In the genomic region with DNA sequence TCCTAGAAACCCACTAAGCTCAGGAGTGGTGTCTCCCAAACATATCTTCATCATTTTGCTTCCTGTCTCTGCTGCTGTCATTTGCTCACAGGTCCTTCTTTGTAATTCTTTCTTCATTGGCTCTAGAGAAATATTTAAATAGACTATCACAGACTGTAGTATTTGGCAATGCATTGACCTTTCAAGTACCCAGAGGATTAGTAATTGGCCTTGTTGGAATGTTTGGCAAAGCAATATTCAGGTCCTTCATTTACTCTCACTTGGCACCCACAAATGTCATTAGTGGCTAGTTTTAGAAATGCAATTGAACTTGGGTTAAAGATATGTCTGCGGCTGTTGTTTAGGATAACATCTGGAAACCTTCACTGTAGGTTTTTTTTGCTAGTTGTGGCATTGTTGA, we compare ENCODE assay signal across 29 cellular contexts. TPM values are rescaled to one million over a fixed set of nuclear protein-coding genes. Genes with fewer than 3 reads are reported as not detected.
DNase-seq lines count a peak whose midpoint lies in the region; ATAC-seq, FAIRE-seq and TF ChIP-seq lines count a peak whose summit lies in the region.
"Had no signal": no experiment of that assay in that cellular context is flagged by ENCODE, and none has a peak within 500 bp of the region (broad histone marks: within the 10 kb centered on the region; RNA-seq: fewer than 3 reads in every experiment).

No MANE protein-coding gene starts in this region.

- H3K27me3 Mint-ChIP-seq in endothelial cell (ENCODE audit: unreplicated experiment), result no peaks in the 10 kb centered on the region

- H3K4me3 ChIP-seq in right atrium auricular region (no peak overlapping the region), HUES64 (ENCODE audit: low read length) (0 out of 2 replicates have a peak overlapping the region, but pooled peaks have one; percentile 2)
- H3K4me3 ChIP-seq: BLaER1, GM12878 had no signal

- H3K4me3 Mint-ChIP-seq in endothelial cell (ENCODE audit: unreplicated experiment), result no peak overlapping the region
- H3K4me3 Mint-ChIP-seq: CD14-positive monocyte; CD4-positive, alpha-beta memory T cell; CD4-positive, CD25-positive, alpha-beta regulatory T cell; CD8-positive, alpha-beta memory T cell had no signal

- peak; percentile 77 for ATAC-seq in Right ventricle myocardium superior (ENCODE audit: poor library complexity)
- ATAC-seq: GM12878 had no signal

- FAIRE-seq in GM12892 (lab: Jason Lieb, UNC), result peak; percentile 57
- FAIRE-seq: GM12878, GM19239 had no signal

- H3K9me3 Mint-ChIP-seq in endothelial cell (ENCODE audit: unreplicated experiment), result peaks cover 22% of the 10 kb centered on the region

- no peaks in the 10 kb centered on the region for H3K27me3 ChIP-seq in right atrium auricular region
- no peaks in the 10 kb centered on the region for H3K27me3 ChIP-seq in HUES64 (ENCODE audit: insufficient read depth, low read length)
- H3K27me3 ChIP-seq: BE2C, BLaER1 had no signal

- intact Hi-C loops in Right ventricle myocardium superior (cut with DNase I), result no loop called here

- TF ChIP-seq POLR2A in GM12892 (IDR thresholded peaks at IDR 0.05; ENCODE audit: low read depth, low read length), result no peak

- H3K4me1 ChIP-seq in right atrium auricular region (no peaks in the 10 kb centered on the region), HUES64 (ENCODE audit: insufficient read depth, low read length) (no peaks in the 10 kb centered on the region)
- H3K4me1 ChIP-seq: BE2C, BLaER1 had no signal

- H3K9ac ChIP-seq in HUES64 (ENCODE audit: low read depth, low read length), result no peak overlapping the region
- H3K9ac ChIP-seq: BLaER1 had no signal

- 87% methylated on average over 1 of the region's 1 CpG for WGBS in HUES64

- H3K9me3 ChIP-seq in right atrium auricular region (no peaks in the 10 kb centered on the region), HUES64 (ENCODE audit: insufficient read depth, low read depth, low read length) (peaks cover 67% of the 10 kb centered on the region)
- H3K9me3 ChIP-seq: BE2C had no signal

- H3K27ac ChIP-seq in right atrium auricular region, result no peak overlapping the region
- H3K27ac ChIP-seq in HUES64 (ENCODE audit: low read depth, low read length), result no peak overlapping the region
- H3K27ac ChIP-seq: BLaER1 had no signal

- DNase-seq in Right ventricle myocardium superior (no peak), right atrium auricular region (ENCODE audit: low spot score) (no peak), GM12892 (ENCODE audit: insufficient read length) (no peak), NCI-H1436 treated with DMSO at 0.1 percent for 48 hours (lab: John Stamatoyannopoulos, UW) (no peak), endothelial cell (ENCODE audit: low spot score) (no peak)
- DNase-seq: 8988T; ACHN; BE2C; C1 segment of cervical spinal cord; CD4-positive, alpha-beta memory T cell; CD4-positive, CD25-positive, alpha-beta regulatory T cell; CD8-positive, alpha-beta memory T cell; COR-L47; DMS 273 treated with DMSO at 0.1 percent for 48 hours; DMS153; DMS53; DMS79; DND-41; EL; GDM1 had no signal

- peaks cover 10% of the 10 kb centered on the region for H3K36me3 Mint-ChIP-seq in endothelial cell (ENCODE audit: low read depth, unreplicated experiment)
- H3K36me3 Mint-ChIP-seq: CD14-positive monocyte; CD4-positive, CD25-positive, alpha-beta regulatory T cell had no signal

- no peaks in the 10 kb centered on the region for H3K4me1 Mint-ChIP-seq in endothelial cell (ENCODE audit: unreplicated experiment)
- H3K4me1 Mint-ChIP-seq: CD14-positive monocyte; CD4-positive, alpha-beta memory T cell; CD4-positive, CD25-positive, alpha-beta regulatory T cell; CD8-positive, alpha-beta memory T cell had no signal

- no peak for TF ChIP-seq CTCF in right atrium auricular region (IDR thresholded peaks at IDR 0.05)
- no peak for TF ChIP-seq CTCF in endothelial cell (IDR thresholded peaks at IDR 0.05; ENCODE audit: unreplicated experiment)

- no peaks in the 10 kb centered on the region for H3K36me3 ChIP-seq in right atrium auricular region
- no peaks in the 10 kb centered on the region for H3K36me3 ChIP-seq in HUES64 (ENCODE audit: insufficient read depth, low read length)
- H3K36me3 ChIP-seq: BE2C, BLaER1 had no signal

- H3K27ac Mint-ChIP-seq in endothelial cell (ENCODE audit: unreplicated experiment), result no peak overlapping the region
- H3K27ac Mint-ChIP-seq: CD14-positive monocyte; CD4-positive, alpha-beta memory T cell; CD4-positive, CD25-positive, alpha-beta regulatory T cell had no signal

RNA-seq across cellular contexts. Expression of a gene that starts 11.6 kb away (rescaled TPM):
- total RNA-seq in Right ventricle myocardium superior (not detected), right atrium auricular region (not detected), endothelial cell (ENCODE audit: unreplicated experiment) (not detected)
- not detected for polyA plus RNA-seq in GM12892 (2012; ENCODE audit: missing spikeins)
- polyA plus RNA-seq in HUES64 (2013, experiment 1 of 2), result not detected
- polyA plus RNA-seq in HUES64 (2013, experiment 2 of 2), result not detected
- total RNA-seq: A673; CD4-positive, alpha-beta memory T cell; CD4-positive, CD25-positive, alpha-beta regulatory T cell; CD8-positive, alpha-beta memory T cell; Daoy; G401; GM12878 had no signal
- polyA plus RNA-seq: AG04450; CD14-positive monocyte; CD4-positive, alpha-beta memory T cell; CD4-positive, CD25-positive, alpha-beta regulatory T cell; CD8-positive, alpha-beta memory T cell; GM12878 had no signal

RNA-seq across cellular contexts. Expression of a gene that starts 30.0 kb away (rescaled TPM):
- total RNA-seq in Right ventricle myocardium superior (not detected), right atrium auricular region (not detected), endothelial cell (ENCODE audit: unreplicated experiment) (not detected)
- not detected for polyA plus RNA-seq in GM12892 (2012; ENCODE audit: missing spikeins)
- polyA plus RNA-seq in HUES64 (2013, experiment 1 of 2), result not detected
- polyA plus RNA-seq in HUES64 (2013, experiment 2 of 2), result not detected
- total RNA-seq: A673; CD4-positive, alpha-beta memory T cell; CD4-positive, CD25-positive, alpha-beta regulatory T cell; CD8-positive, alpha-beta memory T cell; Daoy; G401; GM12878 had no signal
- polyA plus RNA-seq: AG04450; CD14-positive monocyte; CD4-positive, alpha-beta memory T cell; CD4-positive, CD25-positive, alpha-beta regulatory T cell; CD8-positive, alpha-beta memory T cell; GM12878 had no signal

RNA-seq across cellular contexts. Expression of a gene that starts 48.7 kb away (rescaled TPM):
- total RNA-seq in Right ventricle myocardium superior, result not detected
- not detected for total RNA-seq in right atrium auricular region
- not detected for polyA plus RNA-seq in GM12892 (2012; ENCODE audit: missing spikeins)
- polyA plus RNA-seq in HUES64 (2013, experiment 1 of 2), result not detected
- polyA plus RNA-seq in HUES64 (2013, experiment 2 of 2), result not detected
- total RNA-seq in endothelial cell (ENCODE audit: unreplicated experiment), result not detected
- total RNA-seq: A673; CD4-positive, alpha-beta memory T cell; CD4-positive, CD25-positive, alpha-beta regulatory T cell; CD8-positive, alpha-beta memory T cell; Daoy; G401; GM12878 had no signal
- polyA plus RNA-seq: AG04450; CD14-positive monocyte; CD4-positive, alpha-beta memory T cell; CD4-positive, CD25-positive, alpha-beta regulatory T cell; CD8-positive, alpha-beta memory T cell; GM12878 had no signal
